18 cellular contexts compared by ENCODE assay signal in genomic region chr2:41112228-41112627, GRCh38.
DNase-seq lines count a peak whose midpoint lies in the region; ATAC-seq and TF ChIP-seq lines count a peak whose summit lies in the region.
"Had no signal": no experiment of that assay in that cellular context is flagged by ENCODE, and none has a peak within 500 bp of the region (broad histone marks: within the 10 kb centered on the region; RNA-seq: fewer than 3 reads in every experiment).

No MANE protein-coding gene starts in this region.

- 65 to 71% methylated on average over 1 of the region's 1 CpG for WGBS in heart right ventricle, 2 donors
- WGBS in ovary, 3 donors = 9 to 16% (median 10%) methylated on average over 1 of the region's 1 CpG

- H3K9me3 ChIP-seq in heart right ventricle = no peaks in the 10 kb centered on the region
- no peaks in the 10 kb centered on the region for H3K9me3 ChIP-seq in ovary
- H3K9me3 ChIP-seq: Peyer's patch had no signal

- DNase-seq in heart right ventricle (no peak), cardiac septum (ENCODE audit: low spot score) (no peak), NCI-H226 (peak; percentile 18), superior temporal gyrus (ENCODE audit: extremely low spot score) (no peak), ovary (no peak)
- DNase-seq: CD8-positive, alpha-beta memory T cell; GDM1; H7; NCI-H1092; NCI-H1436 treated with DMSO at 0.1 percent for 48 hours; NCI-H2029; NCI-H345; NCI-H524; NCI-H774; Peyer's patch had no signal

- intact Hi-C loops in heart right ventricle (cut with DNase I) = no loop called here
- intact Hi-C loops in cardiac septum (cut with DNase I) = no loop called here
- intact Hi-C loops in ovary (cut with DNase I) = no loop called here

- H3K4me3 ChIP-seq in heart right ventricle = no peak overlapping the region
- H3K4me3 ChIP-seq in ovary = no peak overlapping the region
- H3K4me3 ChIP-seq: Peyer's patch had no signal

- H3K27me3 ChIP-seq in heart right ventricle (no peaks in the 10 kb centered on the region), ovary (no peaks in the 10 kb centered on the region)
- H3K27me3 ChIP-seq: Peyer's patch had no signal

- peak overlapping the region in 2 of 3 experiments; percentile 3 to 21 for H3K27ac Mint-ChIP-seq in nephron
- H3K27ac Mint-ChIP-seq: CD8-positive, alpha-beta memory T cell had no signal

- no peaks in the 10 kb centered on the region for H3K36me3 ChIP-seq in heart right ventricle
- no peaks in the 10 kb centered on the region for H3K36me3 ChIP-seq in ovary
- H3K36me3 ChIP-seq: Peyer's patch had no signal

- no peaks in the 10 kb centered on the region for H3K36me3 Mint-ChIP-seq in nephron (ENCODE audit: low read depth)
- H3K36me3 Mint-ChIP-seq: CD8-positive, alpha-beta memory T cell had no signal

- H3K4me1 ChIP-seq in heart right ventricle = no peaks in the 10 kb centered on the region
- H3K4me1 ChIP-seq in ovary (ENCODE audit: insufficient read depth) = no peaks in the 10 kb centered on the region
- H3K4me1 ChIP-seq: Peyer's patch had no signal

- H3K27me3 Mint-ChIP-seq in nephron (ENCODE audit: low read depth) = no peaks in the 10 kb centered on the region
- H3K27me3 Mint-ChIP-seq: CD8-positive, alpha-beta memory T cell had no signal

- peaks cover 8% of the 10 kb centered on the region for H3K9me3 Mint-ChIP-seq in nephron

- no peak overlapping the region for H3K4me3 Mint-ChIP-seq in nephron
- H3K4me3 Mint-ChIP-seq: CD8-positive, alpha-beta memory T cell had no signal

- TF ChIP-seq CTCF in heart right ventricle (IDR thresholded peaks at IDR 0.05) (peak in 1 of 9 donors; percentile 1), nephron (IDR thresholded peaks at IDR 0.05; ENCODE audit: unreplicated experiment in 3 of 3) (no peak), ovary (IDR thresholded peaks at IDR 0.05) (no peak)

- no peak for TF ChIP-seq EP300 in ovary (IDR thresholded peaks at IDR 0.05)

- H3K27ac ChIP-seq in heart right ventricle (no peak overlapping the region), ovary (no peak overlapping the region)
- H3K27ac ChIP-seq: C4-2B, Peyer's patch had no signal

- peaks cover 7% of the 10 kb centered on the region for H3K4me1 Mint-ChIP-seq in nephron
- H3K4me1 Mint-ChIP-seq: CD8-positive, alpha-beta memory T cell had no signal

- ATAC-seq in heart right ventricle = peak in 6 of 8 donors; percentile 57 to 84 (median 66)
- no peak for ATAC-seq in GM21619 (IDR thresholded peaks at IDR 0.05; ENCODE audit: unreplicated experiment)

- no peak for TF ChIP-seq POLR2A in ovary (IDR thresholded peaks at IDR 0.05)
